ENCODE assay signal across 35 cellular contexts in genomic region chrX:143429831-143430230, GRCh38.
"Had no signal": no experiment of that assay in that cellular context is flagged by ENCODE, and none has a peak within 500 bp of the region (broad histone marks: within the 10 kb centered on the region; RNA-seq: fewer than 3 reads in every experiment).

No MANE protein-coding gene starts in this region.

- ATAC-seq: activated CD4-positive, CD25-positive, alpha-beta regulatory T cell treated with anti-CD3 and anti-CD28 coated beads, Interleukin-2, amount 50 U/mL, for 24 hours; activated CD8-positive, alpha-beta memory T cell treated with anti-CD3 and anti-CD28 coated beads, Interleukin-2, amount 10 ng/mL, durations not matched to agents 7 days and 5 days; activated CD8-positive, alpha-beta T cell treated with anti-CD3 and anti-CD28 coated beads, Interleukin-2, amount 10 ng/mL, durations not matched to agents 7 days and 5 days; activated naive CD4-positive, alpha-beta T cell treated with anti-CD3 and anti-CD28 coated beads, Interleukin-2, amount 50 U/mL, for 72 hours; activated T-cell treated with anti-CD3 and anti-CD28 coated beads, Interleukin-2, amount 50 U/mL, for 72 hours; gastroesophageal sphincter; heart right ventricle; T-cell had no signal

- H3K4me3 Mint-ChIP-seq: activated B cell treated with CpG ODN at 0.5 μM for 24 hours; activated CD4-positive, alpha-beta memory T cell treated with anti-CD3 and anti-CD28 coated beads for 36 hours; activated CD4-positive, alpha-beta T cell treated with anti-CD3 and anti-CD28 coated beads, Interleukin-2, amount 10 ng/mL, durations not matched to agents 24 days and 14 days; activated CD8-positive, alpha-beta memory T cell treated with anti-CD3 and anti-CD28 coated beads, Interleukin-2, amount 10 ng/mL, durations not matched to agents 7 days and 5 days; activated CD8-positive, alpha-beta T cell treated with anti-CD3 and anti-CD28 coated beads, Interleukin-2, amount 10 ng/mL, durations not matched to agents 7 days and 5 days; activated naive CD4-positive, alpha-beta T cell treated with anti-CD3 and anti-CD28 coated beads, Interleukin-2, amount 10 ng/mL, durations not matched to agents 7 days and 5 days; activated naive CD8-positive, alpha-beta T cell treated with anti-CD3 and anti-CD28 coated beads, Interleukin-2, amount 10 ng/mL, durations not matched to agents 7 days and 5 days; activated T-cell treated with anti-CD3 and anti-CD28 coated beads, Interleukin-2, amount 50 U/mL, for 24 hours; activated T-cell treated with anti-CD3 and anti-CD28 coated beads, Interleukin-2, amount 50 U/mL, for 72 hours; brain; T-cell; T-helper 1 cell treated with Interleukin-12 subunit alpha and Interleukin-12 subunit beta and Interleukin-4 antibody, amounts not matched to agents 30 μg/mL and 1 μg/mL, for 36 hours had no signal

- H3K4me3 ChIP-seq: breast epithelium, cardiac muscle cell, colonic mucosa, esophagus squamous epithelium, gastroesophageal sphincter, heart right ventricle had no signal

- H3K4me1 Mint-ChIP-seq: activated B cell treated with CpG ODN at 0.5 μM for 24 hours; activated CD4-positive, alpha-beta T cell treated with anti-CD3 and anti-CD28 coated beads, Interleukin-2, amount 10 ng/mL, durations not matched to agents 24 days and 14 days; activated CD8-positive, alpha-beta memory T cell treated with anti-CD3 and anti-CD28 coated beads, Interleukin-2, amount 10 ng/mL, durations not matched to agents 7 days and 5 days; activated naive CD4-positive, alpha-beta T cell treated with anti-CD3 and anti-CD28 coated beads, Interleukin-2, amount 10 ng/mL, durations not matched to agents 7 days and 5 days; activated naive CD8-positive, alpha-beta T cell treated with anti-CD3 and anti-CD28 coated beads, Interleukin-2, amount 10 ng/mL, durations not matched to agents 7 days and 5 days; brain; T-cell had no signal

- H3K27ac Mint-ChIP-seq: activated B cell treated with CpG ODN at 0.5 μM for 24 hours; activated CD4-positive, alpha-beta memory T cell treated with anti-CD3 and anti-CD28 coated beads for 36 hours; activated CD4-positive, alpha-beta T cell treated with anti-CD3 and anti-CD28 coated beads, Interleukin-2, amount 10 ng/mL, durations not matched to agents 24 days and 14 days; activated CD8-positive, alpha-beta memory T cell treated with anti-CD3 and anti-CD28 coated beads, Interleukin-2, amount 10 ng/mL, durations not matched to agents 7 days and 5 days; activated CD8-positive, alpha-beta T cell treated with anti-CD3 and anti-CD28 coated beads, Interleukin-2, amount 10 ng/mL, durations not matched to agents 7 days and 5 days; activated naive CD4-positive, alpha-beta T cell treated with anti-CD3 and anti-CD28 coated beads, Interleukin-2, amount 10 ng/mL, durations not matched to agents 7 days and 5 days; activated naive CD4-positive, alpha-beta T cell treated with anti-CD3 and anti-CD28 coated beads, Interleukin-2, amount 50 U/mL, for 72 hours; activated naive CD8-positive, alpha-beta T cell treated with anti-CD3 and anti-CD28 coated beads, Interleukin-2, amount 10 ng/mL, durations not matched to agents 7 days and 5 days; activated T-cell treated with anti-CD3 and anti-CD28 coated beads, Interleukin-2, amount 50 U/mL, for 24 hours; activated T-cell treated with anti-CD3 and anti-CD28 coated beads, Interleukin-2, amount 50 U/mL, for 72 hours; brain; T-cell; T-helper 1 cell treated with Interleukin-12 subunit alpha and Interleukin-12 subunit beta and Interleukin-4 antibody, amounts not matched to agents 30 μg/mL and 1 μg/mL, for 36 hours had no signal

- H3K27ac ChIP-seq: breast epithelium, cardiac muscle cell, colonic mucosa, epithelial cell of prostate, esophagus squamous epithelium, gastroesophageal sphincter, heart right ventricle, WERI-Rb-1 had no signal

- H3K27me3 ChIP-seq: cardiac muscle cell, colonic mucosa, esophagus squamous epithelium, gastroesophageal sphincter, heart right ventricle had no signal

- FAIRE-seq: endometrium, endothelial cell of umbilical vein, TTC549 had no signal

- H3K4me1 ChIP-seq: breast epithelium, colonic mucosa, esophagus squamous epithelium, gastroesophageal sphincter, heart right ventricle had no signal

- H3K9me3 Mint-ChIP-seq: activated CD4-positive, alpha-beta memory T cell treated with anti-CD3 and anti-CD28 coated beads for 36 hours; activated CD4-positive, alpha-beta T cell treated with anti-CD3 and anti-CD28 coated beads, Interleukin-2, amount 10 ng/mL, durations not matched to agents 24 days and 14 days; activated naive CD4-positive, alpha-beta T cell treated with anti-CD3 and anti-CD28 coated beads, Interleukin-2, amount 50 U/mL, for 72 hours; activated T-cell treated with anti-CD3 and anti-CD28 coated beads, Interleukin-2, amount 50 U/mL, for 24 hours; T-helper 1 cell treated with Interleukin-12 subunit alpha and Interleukin-12 subunit beta and Interleukin-4 antibody, amounts not matched to agents 30 μg/mL and 1 μg/mL, for 36 hours had no signal

- H3K27me3 Mint-ChIP-seq: activated B cell treated with CpG ODN at 0.5 μM for 24 hours; activated CD4-positive, alpha-beta memory T cell treated with anti-CD3 and anti-CD28 coated beads for 36 hours; activated CD4-positive, alpha-beta T cell treated with anti-CD3 and anti-CD28 coated beads, Interleukin-2, amount 10 ng/mL, durations not matched to agents 24 days and 14 days; activated CD8-positive, alpha-beta memory T cell treated with anti-CD3 and anti-CD28 coated beads, Interleukin-2, amount 10 ng/mL, durations not matched to agents 7 days and 5 days; activated naive CD4-positive, alpha-beta T cell treated with anti-CD3 and anti-CD28 coated beads, Interleukin-2, amount 10 ng/mL, durations not matched to agents 7 days and 5 days; activated naive CD8-positive, alpha-beta T cell treated with anti-CD3 and anti-CD28 coated beads, Interleukin-2, amount 10 ng/mL, durations not matched to agents 7 days and 5 days; brain had no signal

- H3K9me3 ChIP-seq: breast epithelium, colonic mucosa, esophagus squamous epithelium, gastroesophageal sphincter, heart right ventricle had no signal

- H3K36me3 ChIP-seq: breast epithelium, cardiac muscle cell, colonic mucosa, esophagus squamous epithelium, gastroesophageal sphincter, heart right ventricle, WERI-Rb-1 had no signal

- DNase-seq: activated B cell treated with CpG ODN at 0.5 μM for 24 hours; activated CD4-positive, alpha-beta memory T cell treated with anti-CD3 and anti-CD28 coated beads for 36 hours; activated CD4-positive, alpha-beta T cell treated with anti-CD3 and anti-CD28 coated beads, Interleukin-2, amount 10 ng/mL, durations not matched to agents 24 days and 14 days; activated CD8-positive, alpha-beta memory T cell treated with anti-CD3 and anti-CD28 coated beads, Interleukin-2, amount 10 ng/mL, durations not matched to agents 7 days and 5 days; activated CD8-positive, alpha-beta memory T cell treated with anti-CD3 and anti-CD28 coated beads, Interleukin-2, amount 50 U/mL, for 4 hours; activated CD8-positive, alpha-beta T cell treated with anti-CD3 and anti-CD28 coated beads, Interleukin-2, amount 10 ng/mL, durations not matched to agents 7 days and 5 days; activated gamma-delta T cell; activated naive CD4-positive, alpha-beta T cell; activated naive CD4-positive, alpha-beta T cell treated with anti-CD3 and anti-CD28 coated beads, Interleukin-2, amount 10 ng/mL, durations not matched to agents 7 days and 5 days; activated naive CD8-positive, alpha-beta T cell treated with anti-CD3 and anti-CD28 coated beads, Interleukin-2, amount 10 ng/mL, durations not matched to agents 7 days and 5 days; activated T-cell treated with anti-CD3 and anti-CD28 coated beads, Interleukin-2, amount 50 U/mL, for 24 hours; activated T-cell treated with anti-CD3 and anti-CD28 coated beads, Interleukin-2, amount 50 U/mL, for 72 hours; amygdala; aorta; central memory CD4-positive, alpha-beta T cell; cerebellar nuclear complex; colonic mucosa; effector CD8-positive, alpha-beta T cell; esophagus squamous epithelium; foreskin melanocyte; heart right ventricle; T-cell; T-helper 9 cell; WERI-Rb-1 had no signal

- H3K36me3 Mint-ChIP-seq: activated CD4-positive, alpha-beta memory T cell treated with anti-CD3 and anti-CD28 coated beads for 36 hours; activated CD8-positive, alpha-beta memory T cell treated with anti-CD3 and anti-CD28 coated beads, Interleukin-2, amount 10 ng/mL, durations not matched to agents 7 days and 5 days; activated naive CD4-positive, alpha-beta T cell treated with anti-CD3 and anti-CD28 coated beads, Interleukin-2, amount 10 ng/mL, durations not matched to agents 7 days and 5 days; activated naive CD4-positive, alpha-beta T cell treated with anti-CD3 and anti-CD28 coated beads, Interleukin-2, amount 50 U/mL, for 72 hours; activated naive CD8-positive, alpha-beta T cell treated with anti-CD3 and anti-CD28 coated beads, Interleukin-2, amount 10 ng/mL, durations not matched to agents 7 days and 5 days; brain; T-cell had no signal
